8 cellular contexts compared by ENCODE assay signal in the genomic region with DNA sequence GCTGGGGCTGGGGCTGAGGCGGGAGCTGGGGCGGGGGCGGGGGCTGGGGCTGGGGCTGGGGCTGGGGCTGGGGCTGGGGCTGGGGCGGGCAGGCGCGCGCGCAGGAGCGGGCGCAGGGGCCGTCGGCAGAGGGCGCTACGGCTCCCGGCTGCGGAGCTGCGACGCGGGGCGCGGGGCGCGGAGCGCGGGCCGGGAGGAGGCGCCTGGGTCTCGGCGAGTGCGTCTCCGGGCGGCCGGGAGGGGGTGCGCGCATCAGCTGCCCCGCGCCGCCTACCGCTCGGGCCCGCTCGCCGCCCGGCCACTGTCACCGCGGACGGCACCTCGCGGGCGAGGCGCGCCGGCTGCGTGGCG. TPM values are rescaled to one million over a fixed set of nuclear protein-coding genes. Genes with fewer than 3 reads are reported as not detected.
DNase-seq lines count a peak whose midpoint lies in the region; ATAC-seq and TF ChIP-seq lines count a peak whose summit lies in the region.

No MANE protein-coding gene starts in this region.

- no peaks in the 10 kb centered on the region for H3K4me1 ChIP-seq in Panc1 (ENCODE audit: control insufficient read depth, insufficient read depth, low read length)
- peaks cover 9% of the 10 kb centered on the region for H3K4me1 ChIP-seq in skeletal muscle satellite cell (ENCODE audit: control insufficient read depth, insufficient read depth, low read length)

- BruUV-seq in Panc1 (replicated peaks; lab: Mats Ljungman, UMichigan): no TSS peak

- TF ChIP-seq CTCF in GM12864 (IDR thresholded peaks at IDR 0.05; ENCODE audit: low read depth, low read length, missing control alignments): peak; percentile 44
- peak; percentile 78 for TF ChIP-seq CTCF in Panc1 (IDR thresholded peaks at IDR 0.05)

- no peaks in the 10 kb centered on the region for H3K36me3 Mint-ChIP-seq in activated naive CD8-positive, alpha-beta T cell treated with anti-CD3 and anti-CD28 coated beads, Interleukin-2, amount 50 U/mL, for 24 hours (ENCODE audit: low read depth)

- peaks cover 7% of the 10 kb centered on the region for H3K4me1 Mint-ChIP-seq in activated naive CD8-positive, alpha-beta T cell treated with anti-CD3 and anti-CD28 coated beads, Interleukin-2, amount 50 U/mL, for 24 hours

- H3K27ac Mint-ChIP-seq in activated naive CD8-positive, alpha-beta T cell treated with anti-CD3 and anti-CD28 coated beads, Interleukin-2, amount 50 U/mL, for 24 hours: no peak overlapping the region

- intact Hi-C loops in Panc1 (cut with micrococcal nuclease; ENCODE audit: unreplicated experiment) (loop anchor here (5.0 kb wide), 1 partner anchor 543 kb away; no protein-coding TSS in a partner anchor), left ventricle myocardium superior (cut with micrococcal nuclease) (loop anchor here (5.0 kb wide), 1 partner anchor 138 kb away; no protein-coding TSS in a partner anchor)

- H3K36me3 ChIP-seq in Panc1 (ENCODE audit: control insufficient read depth, insufficient read depth, low read length): no peaks in the 10 kb centered on the region
- no peaks in the 10 kb centered on the region for H3K36me3 ChIP-seq in skeletal muscle satellite cell (ENCODE audit: insufficient read depth, low read length)

- no peak overlapping the region for H3K4me3 Mint-ChIP-seq in activated naive CD8-positive, alpha-beta T cell treated with anti-CD3 and anti-CD28 coated beads, Interleukin-2, amount 50 U/mL, for 24 hours

- peak; percentile 68 for ATAC-seq in HG02798 (IDR thresholded peaks at IDR 0.05; ENCODE audit: poor library complexity, unreplicated experiment)
- peak; percentile 93 for ATAC-seq in Panc1
- peak; percentile 61 for ATAC-seq in activated naive CD8-positive, alpha-beta T cell treated with anti-CD3 and anti-CD28 coated beads, Interleukin-2, amount 50 U/mL, for 24 hours
- peak; percentile 96 for ATAC-seq in left ventricle myocardium superior

- peak overlapping the region; percentile 21; the same call in 1 of the 2 replicates for H3K4me3 ChIP-seq in GM12864 (ENCODE audit: low read depth, low read length)
- peak overlapping the region in 1 of 2 experiments; percentile 25; a peak in 1 of 4 replicates for H3K4me3 ChIP-seq in Panc1 (ENCODE audit: low read depth in 2 of 2, low read length in 2 of 2)
- peak overlapping the region; percentile 61 for H3K4me3 ChIP-seq in skeletal muscle satellite cell (ENCODE audit: low read length)

- in situ Hi-C loops in Panc1 (cut with HindIII; ENCODE audit: low pct_unique_long_range_greater_than_20kb, low sequenced_read_pairs): no loop called here

- H3K9me3 Mint-ChIP-seq in activated naive CD8-positive, alpha-beta T cell treated with anti-CD3 and anti-CD28 coated beads, Interleukin-2, amount 50 U/mL, for 24 hours: peaks cover 17% of the 10 kb centered on the region

- no peak for DNase-seq in GM12864 (ENCODE audit: low read depth)
- DNase-seq in Panc1 (ENCODE audit: low read depth, low spot score): no peak
- peak; percentile 63 for DNase-seq in activated naive CD8-positive, alpha-beta T cell treated with anti-CD3 and anti-CD28 coated beads, Interleukin-2, amount 50 U/mL, for 24 hours
- peak; percentile 85 for DNase-seq in left ventricle myocardium superior
- DNase-seq in GOT3 (lab: John Stamatoyannopoulos, UW): no peak
- DNase-seq in HPDE6-E6E7 (ENCODE audit: extremely low spot score): no peak

- POLR2A ChIA-PET in Panc1 (lab: Charles Lee): no interaction called here

- H3K27me3 Mint-ChIP-seq in activated naive CD8-positive, alpha-beta T cell treated with anti-CD3 and anti-CD28 coated beads, Interleukin-2, amount 50 U/mL, for 24 hours: peaks cover 55% of the 10 kb centered on the region

- no peak overlapping the region for H3K27ac ChIP-seq in Panc1 (ENCODE audit: low read length)

- CTCF ChIA-PET in Panc1 (lab: Charles Lee): interaction anchor here (0.7 kb wide), 1 partner anchor 128 kb away, joined by 3 read pairs; no protein-coding TSS in a partner anchor

- H3K9me3 ChIP-seq in Panc1 (ENCODE audit: control insufficient read depth, insufficient read depth, low read depth, low read length) (no peaks in the 10 kb centered on the region), skeletal muscle satellite cell (replicated peaks; ENCODE audit: low read length) (no peaks in the 10 kb centered on the region)

- H3K4me2 ChIP-seq in skeletal muscle satellite cell (ENCODE audit: low read length): peak overlapping the region; percentile 85

- H3K9ac ChIP-seq in skeletal muscle satellite cell (ENCODE audit: low read depth, low read length): no peak overlapping the region

- peaks cover 14% of the 10 kb centered on the region for H3K27me3 ChIP-seq in Panc1 (ENCODE audit: control insufficient read depth, insufficient read depth, low read length)
- H3K27me3 ChIP-seq in skeletal muscle satellite cell (ENCODE audit: control insufficient read depth, insufficient read depth, low read length): peaks cover 62% of the 10 kb centered on the region

RNA-seq across cellular contexts. Expression of gene MTUS2, which starts 0.4 kb away (rescaled TPM):
- total RNA-seq in Panc1 (2021; ENCODE audit: unreplicated experiment) (0.05 TPM), left ventricle myocardium superior (126 TPM)
- 0.06 TPM for polyA plus RNA-seq in Panc1 (2012; ENCODE audit: insufficient read length)
- total RNA-seq in skeletal muscle satellite cell (2012; rRNA removed): under 0.01 TPM in 1 of 2 replicates, not detected in the other

Comparison
In these comparisons a context has a peak if more than half of its experiments do, and no peak if none do; other contexts are left out.
1. DNase-seq: peak in activated naive CD8-positive, alpha-beta T cell treated with anti-CD3 and anti-CD28 coated beads, Interleukin-2, amount 50 U/mL, for 24 hours (single experiment) and left ventricle myocardium superior (single experiment); none in GM12864 (single experiment), Panc1 (single experiment), GOT3 (single experiment) and HPDE6-E6E7 (single experiment).
2. RNA of gene MTUS2, which starts 0.4 kb away (total RNA-seq): 126 TPM in left ventricle myocardium superior (single experiment); 0.05 TPM in Panc1 (single experiment); every median in the first group is over 100 times any median in the second.
3. Peak in every context shown above with its lines, with median percentiles within 50 percentile points of each other: ATAC-seq.